ENCODE assay signal across 12 cellular contexts in the genomic region with DNA sequence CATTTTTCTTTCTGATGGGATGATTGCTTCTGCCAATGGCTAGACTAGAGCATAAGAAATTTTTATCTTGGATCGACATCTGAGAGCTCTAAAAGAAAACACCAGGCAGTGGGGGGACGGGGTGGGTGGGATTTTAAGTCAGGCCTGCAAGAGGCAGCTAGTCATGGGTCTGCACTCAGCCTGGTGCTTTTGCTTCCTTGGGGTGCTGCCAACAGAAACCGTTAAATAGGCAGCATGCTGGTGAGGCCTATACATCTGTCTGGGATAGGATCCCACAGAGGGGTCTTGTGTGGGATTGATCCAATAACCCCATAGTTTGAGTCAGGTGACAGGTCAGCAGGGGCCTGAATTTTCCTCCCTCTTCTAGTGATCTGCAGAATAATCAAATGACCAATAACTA. TPM values are rescaled to one million over a fixed set of nuclear protein-coding genes. Genes with fewer than 3 reads are reported as not detected.
DNase-seq lines count a peak whose midpoint lies in the region; ATAC-seq and TF ChIP-seq lines count a peak whose summit lies in the region.
"Had no signal": no experiment of that assay in that cellular context is flagged by ENCODE, and none has a peak within 500 bp of the region (broad histone marks: within the 10 kb centered on the region; RNA-seq: fewer than 3 reads in every experiment).

No MANE protein-coding gene starts in this region.

- intact Hi-C loops in ovary (cut with DNase I): no loop called here

- no peaks in the 10 kb centered on the region for H3K27me3 ChIP-seq in AG04450 (ENCODE audit: control insufficient read depth, insufficient read depth, low read length)
- no peaks in the 10 kb centered on the region for H3K27me3 ChIP-seq in MG63
- H3K27me3 ChIP-seq in ovary: no peaks in the 10 kb centered on the region
- H3K27me3 ChIP-seq: testis had no signal

- WGBS in ovary, 3 donors: 32 to 42% (median 41%) methylated on average over 3 of the region's 3 CpGs

- H3K9me3 ChIP-seq in AG04450 (ENCODE audit: control insufficient read depth, insufficient read depth, low read length) (peaks cover 8% of the 10 kb centered on the region), MG63 (peaks cover 6% of the 10 kb centered on the region), ovary (no peaks in the 10 kb centered on the region)
- H3K9me3 ChIP-seq: testis had no signal

- H3K4me3 ChIP-seq in AG04450 (ENCODE audit: low read depth, low read length) (no peak overlapping the region), MG63 (no peak overlapping the region), ovary (no peak overlapping the region)
- H3K4me3 ChIP-seq: testis had no signal

- POLR2A ChIA-PET in AG04450 (lab: Yijun Ruan, JAX): interaction anchor here (0.7 to 1.1 kb wide), 3 partner anchors 19 to 33 kb away, joined by 3 read pairs; no protein-coding TSS in a partner anchor

- ATAC-seq in GM19455 (IDR thresholded peaks at IDR 0.05; ENCODE audit: unreplicated experiment): no peak

- no peak for DNase-seq in AG04450 (ENCODE audit: low read depth, low spot score)
- DNase-seq in MG63: peak; percentile 53
- peak; percentile 31 to 64 for DNase-seq in erythroblast (lab: John Stamatoyannopoulos, UW)
- peak in 3 of 5 donors; percentile 27 to 45 (median 42) for DNase-seq in ovary
- DNase-seq in Kasumi-1 (lab: John Stamatoyannopoulos, UW): no peak
- no peak for DNase-seq in activated CD4-positive, CD25-positive, alpha-beta regulatory T cell treated with anti-CD3 and anti-CD28 coated beads, Interleukin-2, amount 50 U/mL, for 72 hours
- no peak for DNase-seq in NAMALWA (ENCODE audit: low spot score)
- DNase-seq: activated gamma-delta T cell treated with Interleukin-2 at 50 U/mL for 16 hours, NCI-H2029, SHP77, testis had no signal

- H3K36me3 ChIP-seq in MG63 (no peaks in the 10 kb centered on the region), ovary (no peaks in the 10 kb centered on the region)

- TF ChIP-seq EP300 in ovary (IDR thresholded peaks at IDR 0.05): no peak

- TF ChIP-seq CTCF in AG04450 (IDR thresholded peaks at IDR 0.05; ENCODE audit: low read depth, low read length): no peak
- TF ChIP-seq CTCF in ovary (IDR thresholded peaks at IDR 0.05): no peak

- H3K27ac ChIP-seq in AG04450 (ENCODE audit: low read depth, low read length) (peak overlapping the region; percentile 85), ovary (peak overlapping the region; percentile 14 to 83)

- TF ChIP-seq POLR2A in erythroblast (IDR thresholded peaks at IDR 0.05; ENCODE audit: low read length) (no peak), ovary (IDR thresholded peaks at IDR 0.05) (no peak)

- CTCF ChIA-PET in AG04450 (lab: Charles Lee): interaction anchor here (0.6 to 1.9 kb wide), 4 partner anchors 9 to 85 kb away, joined by 3 to 13 read pairs (median 3); no protein-coding TSS in a partner anchor

- peaks cover 6% of the 10 kb centered on the region for H3K4me1 ChIP-seq in ovary (ENCODE audit: insufficient read depth)

RNA-seq across cellular contexts. Expression of a gene that starts 26.9 kb away (rescaled TPM):
- 31.6 and 36.5 TPM in 2 replicates for polyA plus RNA-seq in AG04450 (2011; rRNA removed)
- polyA minus RNA-seq in AG04450 (2011; rRNA and poly(A)+ RNA removed): 29.5 and 34.9 TPM in 2 replicates
- total RNA-seq in MG63 (2014; rRNA removed; shearing (Covaris generic); ENCODE audit: low replicate concordance): 8.2 and 16.2 TPM in 2 replicates
- total RNA-seq in ovary: 10 to 100 TPM; 16.8 to 27.9 (median 25.0) TPM
- 10 to 100 TPM; 10.8 to 24.3 TPM for polyA plus RNA-seq in ovary

RNA-seq across cellular contexts. Expression of a gene that starts 40.8 kb away (rescaled TPM):
- polyA plus RNA-seq in AG04450 (2011; rRNA removed) (45.6 and 48.1 TPM in 2 replicates), ovary (10 to 100 TPM; 24.7 to 56.0 TPM)
- polyA minus RNA-seq in AG04450 (2011; rRNA and poly(A)+ RNA removed): 75.4 and 96.0 TPM in 2 replicates
- 5.4 and 12.9 TPM in 2 replicates for total RNA-seq in MG63 (2014; rRNA removed; shearing (Covaris generic); ENCODE audit: low replicate concordance)
- 10 to 100 TPM; 23.6 to 82.3 (median 70.0) TPM for total RNA-seq in ovary

Comparison
In these comparisons a context has a peak if more than half of its experiments do, and no peak if none do; other contexts are left out.
1. DNase-seq: peak in MG63 (single experiment), erythroblast (2 of 2) and ovary (3 of 5); none in AG04450 (single experiment), Kasumi-1 (0 of 2), activated CD4-positive, CD25-positive, alpha-beta regulatory T cell treated with anti-CD3 and anti-CD28 coated beads, Interleukin-2, amount 50 U/mL, for 72 hours (single experiment) and NAMALWA (single experiment).